Comparison of ENCODE assay signal across 10 cellular contexts in genomic region chr18:62781893-62782292, GRCh38.
A peak's percentile ranks its signal among the peaks of the same experiment; 100 is the strongest.
DNase-seq lines count a peak whose midpoint lies in the region; ATAC-seq, FAIRE-seq and TF ChIP-seq lines count a peak whose summit lies in the region.
"Had no signal": no experiment of that assay in that cellular context is flagged by ENCODE, and none has a peak within 500 bp of the region (broad histone marks: within the 10 kb centered on the region; RNA-seq: fewer than 3 reads in every experiment).

No MANE protein-coding gene starts in this region.

- H3K36me3 Mint-ChIP-seq in CD8-positive, alpha-beta T cell = no peaks in the 10 kb centered on the region

- H4K20me1 ChIP-seq in HepG2 (ENCODE audit: insufficient read depth, low read length) = peaks cover 14% of the 10 kb centered on the region

- CTCF ChIA-PET in HepG2 (lab: Yijun Ruan, JAX; ENCODE audit: low intra/inter-chr PET ratio, low total read pairs) (no interaction called here), A673 (lab: Charles Lee) (no interaction called here)
- CTCF ChIA-PET in CD8-positive, alpha-beta T cell (lab: Charles Lee) = no interaction called here

- no peak for FAIRE-seq in HepG2 (lab: Jason Lieb, UNC)
- FAIRE-seq: pancreas had no signal

- peaks cover 57% of the 10 kb centered on the region for H3K4me1 ChIP-seq in HepG2 (ENCODE audit: insufficient read depth, low read length)
- H3K4me1 ChIP-seq in A673 (ENCODE audit: insufficient read depth, low read length, poor library complexity, severe bottlenecking) = peaks cover 25% of the 10 kb centered on the region
- no peaks in the 10 kb centered on the region for H3K4me1 ChIP-seq in CD8-positive, alpha-beta T cell (ENCODE audit: insufficient read depth, low read length)

- H3K27me3 Mint-ChIP-seq in CD8-positive, alpha-beta T cell (ENCODE audit: low read depth) = no peaks in the 10 kb centered on the region

- POLR2A ChIA-PET in HepG2 (lab: Yijun Ruan, JAX) = no interaction called here
- POLR2A ChIA-PET in A673 (lab: Charles Lee; ENCODE audit: low non-redundant PET) = no interaction called here
- POLR2A ChIA-PET in CD8-positive, alpha-beta T cell (lab: Charles Lee) = no interaction called here

- no peak overlapping the region for H3K4me3 Mint-ChIP-seq in CD8-positive, alpha-beta T cell

- no peak for TF ChIP-seq POLR2A in HepG2 (IDR thresholded peaks at IDR 0.05; ENCODE audit: insufficient read depth in 1 of 2, low read depth in 2 of 2, low read length in 2 of 2)

- H3K27ac Mint-ChIP-seq in CD8-positive, alpha-beta T cell = no peak overlapping the region

- peaks cover 97% of the 10 kb centered on the region for H3K79me2 ChIP-seq in HepG2 (ENCODE audit: insufficient read depth, low read length)

- in situ Hi-C loops in HepG2 (cut with HindIII; ENCODE audit: extremely low pct_ligation_motif_present, low pct_unique_long_range_greater_than_20kb) = no loop called here

- H3K9me3 ChIP-seq in MG63 (no peaks in the 10 kb centered on the region), HepG2 (ENCODE audit: low read length) (no peaks in the 10 kb centered on the region), A673 (ENCODE audit: low read depth, low read length, poor library complexity, severe bottlenecking) (no peaks in the 10 kb centered on the region)
- H3K9me3 ChIP-seq in CD8-positive, alpha-beta T cell (ENCODE audit: low read length) = no peaks in the 10 kb centered on the region
- H3K9me3 ChIP-seq: pancreas had no signal

- no peak for TF ChIP-seq CTCF in AG09319 (IDR thresholded peaks at IDR 0.05; ENCODE audit: low read depth, low read length)
- no peak for TF ChIP-seq CTCF in HepG2 (CRISPR knock-in tag; IDR thresholded peaks at IDR 0.05)
- no peak for TF ChIP-seq CTCF in A673 (conservative IDR thresholded peaks at IDR 0.05; ENCODE audit: low read depth, low read length)
- no peak for TF ChIP-seq CTCF in CD8-positive, alpha-beta T cell (IDR thresholded peaks at IDR 0.05)

- DNase-seq in AG09319 (ENCODE audit: extremely low read depth, low read depth) (peak; percentile 54), MG63 (peak; percentile 76), astrocyte of the hippocampus (ENCODE audit: low read depth, low spot score) (peak; percentile 48), HepG2 (ENCODE audit: low spot score) (peak; percentile 29), A673 (ENCODE audit: low spot score) (no peak)
- no peak for DNase-seq in CD8-positive, alpha-beta T cell
- DNase-seq in activated CD4-positive, alpha-beta T cell treated with anti-CD3 and anti-CD28 coated beads, Interleukin-2, amount 50 U/mL, for 1 hour = no peak
- DNase-seq: pancreas had no signal

- BruUV-seq in HepG2 (replicated peaks; lab: Mats Ljungman, UMichigan) (no TSS peak), A673 (replicated peaks; lab: Mats Ljungman, UMichigan) (no TSS peak)

- no peak for TF ChIP-seq RAD21 in HepG2 (CRISPR knock-in tag; IDR thresholded peaks at IDR 0.05)

- H3K27me3 ChIP-seq in MG63 (no peaks in the 10 kb centered on the region), HepG2 (ENCODE audit: control insufficient read depth in 1 of 2, insufficient read depth in 2 of 2, low read length in 2 of 2) (no peaks in the 10 kb centered on the region), A673 (replicated peaks; ENCODE audit: insufficient read depth, low read depth, low read length, poor library complexity) (no peaks in the 10 kb centered on the region)
- H3K27me3 ChIP-seq in CD8-positive, alpha-beta T cell (ENCODE audit: insufficient read depth, low read length) = no peaks in the 10 kb centered on the region
- H3K27me3 ChIP-seq: hepatocyte, pancreas had no signal

- H3K4me2 ChIP-seq in HepG2 (ENCODE audit: low read depth, low read length) = no peak overlapping the region
- H3K4me2 ChIP-seq: hepatocyte had no signal

- intact Hi-C loops in HepG2 (cut with micrococcal nuclease; ENCODE audit: unreplicated experiment) = no loop called here
- intact Hi-C loops in A673 (cut with micrococcal nuclease; ENCODE audit: unreplicated experiment) = no loop called here
- intact Hi-C loops in CD8-positive, alpha-beta T cell (cut with DNase I, micrococcal nuclease) = loop anchor here in 1 of 2 experiments (5.0 kb wide), 1 partner anchor 65 kb away; the partner anchor contains the start of gene PHLPP1

- TF ChIP-seq EP300 in HepG2 (IDR thresholded peaks at IDR 0.05; ENCODE audit: low read depth in 2 of 2, low read length in 2 of 2) = no peak
- TF ChIP-seq EP300 in HepG2 (CRISPR knock-in tag; IDR thresholded peaks at IDR 0.05; ENCODE audit: borderline replicate concordance) = no peak

- H3K36me3 ChIP-seq in MG63 (no peaks in the 10 kb centered on the region), HepG2 (replicated peaks in 1 of 2; ENCODE audit: control insufficient read depth in 1 of 2, insufficient read depth in 2 of 2, low read length in 2 of 2) (no peaks in the 10 kb centered on the region), A673 (ENCODE audit: insufficient read depth, low read length, poor library complexity, severe bottlenecking) (no peaks in the 10 kb centered on the region)
- no peaks in the 10 kb centered on the region for H3K36me3 ChIP-seq in CD8-positive, alpha-beta T cell (ENCODE audit: insufficient read depth, low read length)
- H3K36me3 ChIP-seq: pancreas had no signal

- WGBS in HepG2 (ENCODE audit: low lambda C conversion rate) = 95% methylated on average over 2 of the region's 2 CpGs

- no peak overlapping the region for H2AFZ ChIP-seq in HepG2 (ENCODE audit: low read length)
- H2AFZ ChIP-seq: hepatocyte had no signal

- H3K9me3 Mint-ChIP-seq in CD8-positive, alpha-beta T cell = no peaks in the 10 kb centered on the region

- no peak overlapping the region for H3K27ac ChIP-seq in HepG2 (ENCODE audit: extremely low read length, insufficient read depth, low read length)
- no peak overlapping the region for H3K27ac ChIP-seq in A673 (ENCODE audit: low read depth, low read length, poor library complexity, severe bottlenecking)
- no peak overlapping the region for H3K27ac ChIP-seq in CD8-positive, alpha-beta T cell (ENCODE audit: low read depth, low read length)
- H3K27ac ChIP-seq: hepatocyte, pancreas had no signal

- H3K4me3 ChIP-seq in MG63 = no peak overlapping the region
- no peak overlapping the region for H3K4me3 ChIP-seq in HepG2 (replicated peaks in 1 of 3; ENCODE audit: insufficient read depth in 1 of 3, low read depth in 2 of 3, low read length in 3 of 3)
- H3K4me3 ChIP-seq in A673 (ENCODE audit: low read depth, low read length, poor library complexity, severe bottlenecking) = no peak overlapping the region
- H3K4me3 ChIP-seq in CD8-positive, alpha-beta T cell (ENCODE audit: low read depth, low read length) = no peak overlapping the region
- H3K4me3 ChIP-seq: hepatocyte, pancreas had no signal

- ATAC-seq in HepG2 (no peak), GM18873 (IDR thresholded peaks at IDR 0.05; ENCODE audit: low FRiP score, unreplicated experiment) (no peak)
- no peak for ATAC-seq in CD8-positive, alpha-beta T cell

- H3K4me1 Mint-ChIP-seq in CD8-positive, alpha-beta T cell (ENCODE audit: low read depth) = peaks cover 21% of the 10 kb centered on the region

- no peak overlapping the region for H3K9ac ChIP-seq in HepG2 (ENCODE audit: insufficient read depth, low read depth, low read length)

TF ChIP-seq in HepG2, 621 proteins besides CTCF, POLR2A, EP300 and RAD21 (continues in another document):
- no peak for TF ChIP-seq PHB2 (IDR thresholded peaks at IDR 0.05; ENCODE audit: partially characterized antibody)
- peak; percentile 16; the same call in 1 of the 2 replicates for TF ChIP-seq ZBTB33 (CRISPR knock-in tag; IDR thresholded peaks at IDR 0.05)
- TF ChIP-seq CEBPB (IDR thresholded peaks at IDR 0.05; ENCODE audit: borderline replicate concordance, low read depth, low read length) = 0 out of 2 replicates have a peak, but pooled peaks have one; percentile 31
- no peak for TF ChIP-seq ZC3H4 (CRISPR knock-in tag; IDR thresholded peaks at IDR 0.05; ENCODE audit: borderline replicate concordance)
- TF ChIP-seq BRCA1 (CRISPR knock-in tag; IDR thresholded peaks at IDR 0.05) = no peak
- peak; percentile 50; the same call in 1 of the 2 replicates for TF ChIP-seq SOX5 (CRISPR knock-in tag; IDR thresholded peaks at IDR 0.05; ENCODE audit: borderline replicate concordance)
- TF ChIP-seq SOX6 (IDR thresholded peaks at IDR 0.05) = no peak
- peak; percentile 12; the same call in 1 of the 2 replicates for TF ChIP-seq SOX6 (CRISPR knock-in tag; IDR thresholded peaks at IDR 0.05)
- no peak for TF ChIP-seq SOX13 (IDR thresholded peaks at IDR 0.05)
- peak in 1 of 2 experiments; percentile 25; a peak in 1 of 4 replicates for TF ChIP-seq SOX13 (CRISPR knock-in tag; conservative IDR thresholded peaks at IDR 0.05 in 1 of 2, IDR thresholded peaks at IDR 0.05 in 1 of 2)
- no peak for TF ChIP-seq DMTF1 (CRISPR knock-in tag; IDR thresholded peaks at IDR 0.05)

Comparison
In these comparisons a context has a peak if more than half of its experiments do, and no peak if none do; other contexts are left out.
1. DNase-seq: peak in AG09319 (single experiment), MG63 (single experiment), astrocyte of the hippocampus (single experiment) and HepG2 (single experiment); none in A673 (single experiment), CD8-positive, alpha-beta T cell (0 of 7) and activated CD4-positive, alpha-beta T cell treated with anti-CD3 and anti-CD28 coated beads, Interleukin-2, amount 50 U/mL, for 1 hour (single experiment).